Comparison of ENCODE assay signal across 10 cellular contexts in genomic region chr2:207766697-207767460, GRCh38. TPM values are rescaled to one million over a fixed set of nuclear protein-coding genes. Genes with fewer than 3 reads are reported as not detected.
DNase-seq lines count a peak whose midpoint lies in the region; TF ChIP-seq lines count a peak whose summit lies in the region.
"Had no signal": no experiment of that assay in that cellular context is flagged by ENCODE, and none has a peak within 500 bp of the region (broad histone marks: within the 10 kb centered on the region; RNA-seq: fewer than 3 reads in every experiment).

No MANE protein-coding gene starts in this region.

- H3K27me3 Mint-ChIP-seq in CD14-positive monocyte (ENCODE audit: low read depth in 3 of 3) (peaks cover 7 to 27% (median 26%) of the 10 kb centered on the region in 3 donors), HFFc6 (ENCODE audit: insufficient read depth) (0 out of 2 replicates have a peak, but pooled peaks cover under 1% of the 10 kb centered on the region), chondrocyte (ENCODE audit: low read depth) (peaks cover 24% of the 10 kb centered on the region)

- no peak overlapping the region for H3K27ac ChIP-seq in muscle layer of colon (ENCODE audit: low read depth, low read length)

- H3K4me3 Mint-ChIP-seq in CD14-positive monocyte (peak overlapping the region; percentile 73 to 94), HFFc6 (peak overlapping the region; percentile 91; the same call in 1 of the 2 replicates), chondrocyte (ENCODE audit: unreplicated experiment) (peak overlapping the region; percentile 78)

- peaks cover 12% of the 10 kb centered on the region for H3K4me1 ChIP-seq in muscle layer of colon (ENCODE audit: insufficient read depth, low read length)

- H3K36me3 ChIP-seq in muscle layer of colon (ENCODE audit: insufficient read depth, low read length), result peaks cover 3% of the 10 kb centered on the region

- peaks cover 18 to 28% of the 10 kb centered on the region in 2 donors for H3K36me3 Mint-ChIP-seq in CD14-positive monocyte
- H3K36me3 Mint-ChIP-seq in HFFc6 (ENCODE audit: low read depth), result no peaks in the 10 kb centered on the region
- H3K36me3 Mint-ChIP-seq in chondrocyte (ENCODE audit: low read depth), result peaks cover 2% of the 10 kb centered on the region

- H3K9me3 ChIP-seq in muscle layer of colon (ENCODE audit: low read length), result no peaks in the 10 kb centered on the region

- no peaks in the 10 kb centered on the region for H3K27me3 ChIP-seq in muscle layer of colon (ENCODE audit: control insufficient read depth in 1 of 2, insufficient read depth in 2 of 2, low read length in 2 of 2)

- H3K4me1 Mint-ChIP-seq in CD14-positive monocyte, result peaks cover 48% of the 10 kb centered on the region
- peaks cover 24% of the 10 kb centered on the region for H3K4me1 Mint-ChIP-seq in HFFc6 (ENCODE audit: low read depth)
- H3K4me1 Mint-ChIP-seq in chondrocyte (ENCODE audit: low read depth), result peaks cover 34% of the 10 kb centered on the region

- H3K9me3 Mint-ChIP-seq in CD14-positive monocyte (peaks cover 0 to 3% (median 1%) of the 10 kb centered on the region in 7 donors), HFFc6 (no peaks in the 10 kb centered on the region), chondrocyte (ENCODE audit: low read depth) (no peaks in the 10 kb centered on the region)

- no peak for TF ChIP-seq CTCF in CD14-positive monocyte (IDR thresholded peaks at IDR 0.05)
- TF ChIP-seq CTCF in HFFc6 (IDR thresholded peaks at IDR 0.05), result no peak
- peak; percentile 4 for TF ChIP-seq CTCF in chondrocyte (IDR thresholded peaks at IDR 0.05)

- no peak overlapping the region for H3K9ac ChIP-seq in muscle layer of colon (ENCODE audit: low read length)

- peak overlapping the region; percentile 5 to 90 for H3K4me3 ChIP-seq in muscle layer of colon (ENCODE audit: low read depth in 1 of 2, low read length in 2 of 2)

- intact Hi-C loops in CD14-positive monocyte (cut with micrococcal nuclease), result loop anchor here (5.0 to 10.0 kb wide), 2 partner anchors 260 to 268 kb away; partner anchors contain the start of gene PLEKHM3 (in 1 of the 2)

- peak overlapping the region in 1 of 7 donors; percentile 63 for H3K27ac Mint-ChIP-seq in CD14-positive monocyte
- H3K27ac Mint-ChIP-seq in HFFc6, result no peak overlapping the region
- H3K27ac Mint-ChIP-seq in chondrocyte (ENCODE audit: unreplicated experiment), result no peak overlapping the region

- DNase-seq in CD14-positive monocyte (ENCODE audit: low spot score) (no peak), HFFc6 (no peak), chondrocyte (ENCODE audit: low spot score) (no peak), ureter (ENCODE audit: low spot score) (no peak), MV-4-11 (lab: John Stamatoyannopoulos, UW) (no peak), NCI-H774 (lab: John Stamatoyannopoulos, UW) (no peak), HK-2 (ENCODE audit: unreplicated experiment) (no peak)
- DNase-seq: GDM1, RPMI8226 had no signal

RNA-seq across cellular contexts. Expression of gene FZD5, which starts 2.8 kb away (rescaled TPM):
- polyA plus RNA-seq in CD14-positive monocyte, result under 1 TPM; 0.32 to 0.48 TPM
- 1 to 10 TPM in 4 of 6 experiments, under 1 TPM in 2; 0.64 to 1.4 (median 1.2) TPM for total RNA-seq in HFFc6 (2021; fragmentation: NEBNext Ultra II Directional; extraction: Animal tissue kit (Norgen Biotek cat#: 25700))
- total RNA-seq in chondrocyte (0.63 to 1.1 TPM (median 0.82 TPM) in 3 replicates), ureter (11.6 TPM)

RNA-seq across cellular contexts. Expression of gene CCNYL1, which starts 55.4 kb away (rescaled TPM):
- polyA plus RNA-seq in CD14-positive monocyte, result 1 to 10 TPM; 4.1 to 4.6 TPM
- 10 to 100 TPM; 13.3 to 21.7 (median 17.5) TPM for total RNA-seq in HFFc6 (2021; fragmentation: NEBNext Ultra II Directional; extraction: Animal tissue kit (Norgen Biotek cat#: 25700))
- total RNA-seq in chondrocyte, result 17.4 to 25.3 TPM (median 24.7 TPM) in 3 replicates
- 21.1 TPM for total RNA-seq in ureter
